In genomic region chr10:114810926-114811325, GRCh38 we compare ENCODE assay signal across 11 cellular contexts. TPM values are rescaled to one million over a fixed set of nuclear protein-coding genes. Genes with fewer than 3 reads are reported as not detected.
DNase-seq lines count a peak whose midpoint lies in the region; ATAC-seq and TF ChIP-seq lines count a peak whose summit lies in the region.
"Had no signal": no experiment of that assay in that cellular context is flagged by ENCODE, and none has a peak within 500 bp of the region (broad histone marks: within the 10 kb centered on the region; RNA-seq: fewer than 3 reads in every experiment).

No MANE protein-coding gene starts in this region.

- TF ChIP-seq POLR2A in vagina (IDR thresholded peaks at IDR 0.05), result no peak

- H3K27ac ChIP-seq in vagina, result no peak overlapping the region
- H3K27ac ChIP-seq: neutrophil had no signal

- H3K9me3 ChIP-seq in vagina, result no peaks in the 10 kb centered on the region
- H3K9me3 ChIP-seq: neutrophil had no signal

- no peaks in the 10 kb centered on the region for H3K36me3 ChIP-seq in GM06990 (ENCODE audit: control insufficient read depth, insufficient read depth, low read length)
- no peaks in the 10 kb centered on the region for H3K36me3 ChIP-seq in vagina
- H3K36me3 ChIP-seq: neutrophil had no signal

- H3K4me1 ChIP-seq in vagina, result no peaks in the 10 kb centered on the region

- H3K27me3 ChIP-seq in GM06990 (replicated peaks; ENCODE audit: control insufficient read depth, insufficient read depth, low read length) (no peaks in the 10 kb centered on the region), vagina (no peaks in the 10 kb centered on the region)
- H3K27me3 ChIP-seq: neutrophil had no signal

- ATAC-seq in GM19035 (IDR thresholded peaks at IDR 0.05; ENCODE audit: unreplicated experiment) (peak; percentile 100), HG02759 (IDR thresholded peaks at IDR 0.05; ENCODE audit: unreplicated experiment) (peak; percentile 99), HG03565 (IDR thresholded peaks at IDR 0.05; ENCODE audit: unreplicated experiment) (peak; percentile 99)

- TF ChIP-seq CTCF in GM06990 (IDR thresholded peaks at IDR 0.05; ENCODE audit: insufficient read depth, low read length, poor library complexity, severe bottlenecking) (no peak), foreskin fibroblast (IDR thresholded peaks at IDR 0.05; ENCODE audit: low read depth, low read length) (no peak), vagina (IDR thresholded peaks at IDR 0.05) (no peak)

- no peak overlapping the region for H3K4me3 ChIP-seq in GM06990 (replicated peaks; ENCODE audit: low read depth, low read length)
- no peak overlapping the region for H3K4me3 ChIP-seq in foreskin fibroblast (ENCODE audit: low read depth in 1 of 2, low read length in 2 of 2)
- no peak overlapping the region for H3K4me3 ChIP-seq in vagina

- DNase-seq in GM06990 (ENCODE audit: extremely low read depth, insufficient read length), result peak; percentile 37
- DNase-seq in foreskin fibroblast, result no peak
- DNase-seq in stimulated activated CD4-positive, alpha-beta T cell treated with anti-CD3 and anti-CD28 coated beads, Interleukin-4, amount 100 ng/mL, for 1 hour, result no peak
- no peak for DNase-seq in vagina (ENCODE audit: extremely low spot score in 2 of 2)
- no peak for DNase-seq in activated CD8-positive, alpha-beta memory T cell treated with anti-CD3 and anti-CD28 coated beads, Interleukin-2, amount 50 U/mL, for 4 hours
- DNase-seq: effector CD4-positive, alpha-beta T cell; NCI-H1694 had no signal

- intact Hi-C loops in vagina (cut with DNase I), result no loop called here

RNA-seq across cellular contexts. Expression of gene FHIP2A, which starts 10.7 kb away (rescaled TPM):
- total RNA-seq in vagina, result 36.1 TPM
